ENCODE assay signal across 36 cellular contexts in the genomic region with DNA sequence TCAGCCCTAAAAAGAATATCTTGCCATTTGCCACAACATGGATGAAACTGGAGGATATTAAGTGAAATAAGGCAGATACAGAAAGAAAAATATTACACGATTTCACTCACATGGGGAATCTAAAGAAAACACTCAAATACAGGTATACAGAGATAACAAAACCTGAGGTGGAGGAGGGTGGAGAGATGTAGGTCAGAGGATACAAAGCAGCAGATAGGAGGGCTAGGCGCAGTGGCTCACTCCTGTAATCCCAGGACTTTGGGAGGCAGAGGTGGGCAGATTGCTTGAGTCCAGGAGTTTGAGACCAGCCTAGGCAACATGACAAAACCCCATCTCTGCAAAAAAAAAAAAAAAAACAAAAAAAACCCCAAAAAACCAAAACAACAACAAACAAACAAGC. TPM values are rescaled to one million over a fixed set of nuclear protein-coding genes. Genes with fewer than 3 reads are reported as not detected.
"Had no signal": no experiment of that assay in that cellular context is flagged by ENCODE, and none has a peak within 500 bp of the region (broad histone marks: within the 10 kb centered on the region; RNA-seq: fewer than 3 reads in every experiment).

No MANE protein-coding gene starts in this region.

- DNase-seq: Karpas-422, Kasumi-1, MG63, MM.1S, MV-4-11, NCI-H1092, NCI-H1092 treated with DMSO at 0.1 percent for 48 hours, NCI-H1105, NCI-H1105 treated with DMSO at 0.1 percent for 48 hours, NCI-H1417, NCI-H1417 treated with DMSO at 0.1 percent for 48 hours, NCI-H1436, NCI-H1436 treated with DMSO at 0.1 percent for 48 hours, NCI-H146, NCI-H1694, NCI-H1694 treated with DMSO at 0.1 percent for 48 hours, NCI-H187, NCI-H187 treated with DMSO at 0.1 percent for 48 hours, NCI-H1930, NCI-H2029, NCI-H2029 treated with DMSO at 0.1 percent for 48 hours, NCI-H2081, NCI-H2081 treated with DMSO at 0.1 percent for 48 hours, NCI-H2107, NCI-H2171, NCI-H2171 treated with DMSO at 0.1 percent for 48 hours, NCI-H2227 treated with DMSO at 0.1 percent for 48 hours, NCI-H226, NCI-H345, NCI-H446, NCI-H446 treated with DMSO at 0.1 percent for 48 hours, NCI-H510A, NCI-H510A treated with DMSO at 0.1 percent for 48 hours had no signal

- H3K9ac ChIP-seq: KMS-11 had no signal

- H3K36me3 ChIP-seq: MG63 had no signal

- H3K4me2 ChIP-seq: KMS-11 had no signal

- H3K9me3 ChIP-seq: MG63 had no signal

- H3K27ac ChIP-seq: KMS-11 had no signal

- H3K4me3 ChIP-seq: MG63 had no signal

RNA-seq across cellular contexts. Expression of gene TF, which starts 36.3 kb away (rescaled TPM):
- total RNA-seq: LHCN-M2, M059J had no signal
